ENCODE assay signal across 12 cellular contexts in the genomic region with DNA sequence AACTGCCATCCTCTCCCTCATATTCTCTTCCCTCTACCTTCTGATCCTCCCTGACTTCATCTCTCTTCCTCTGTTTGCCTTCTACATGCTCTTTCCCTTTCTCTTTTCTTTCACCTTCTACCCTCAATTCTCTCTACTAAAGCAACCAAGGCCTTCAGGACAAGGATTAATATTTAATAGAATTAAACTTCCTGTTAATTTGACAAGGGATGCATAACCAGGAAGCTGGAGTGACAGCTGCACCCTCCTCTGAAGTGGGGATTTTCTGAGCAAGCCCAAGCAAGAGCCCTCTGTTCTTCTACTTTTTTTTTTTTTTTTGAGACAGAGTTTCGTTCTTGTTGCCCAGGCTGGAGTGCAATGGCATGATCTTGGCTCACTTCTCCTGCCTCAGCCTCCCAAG.
DNase-seq lines count a peak whose midpoint lies in the region; ATAC-seq and TF ChIP-seq lines count a peak whose summit lies in the region.
"Had no signal": no experiment of that assay in that cellular context is flagged by ENCODE, and none has a peak within 500 bp of the region (broad histone marks: within the 10 kb centered on the region; RNA-seq: fewer than 3 reads in every experiment).

No MANE protein-coding gene starts in this region.

- POLR2A ChIA-PET in CD4-positive, alpha-beta memory T cell (lab: Charles Lee; ENCODE audit: partially characterized antibody) = interaction anchor here (0.8 to 6.2 kb wide), 6 partner anchors 10 to 74 kb away, joined by 3 to 106 read pairs (median 32); a partner anchor contains a TSS

- peaks cover 37 to 81% (median 61%) of the 10 kb centered on the region in 4 donors for H3K4me1 Mint-ChIP-seq in CD4-positive, alpha-beta memory T cell

- H3K4me1 ChIP-seq in CD4-positive, alpha-beta memory T cell (ENCODE audit: insufficient read depth, low read length) = peaks cover 72% of the 10 kb centered on the region
- H3K4me1 ChIP-seq in RWPE2 (ENCODE audit: insufficient read depth, poor library complexity, severe bottlenecking) = peaks cover 57% of the 10 kb centered on the region
- peaks cover 39% of the 10 kb centered on the region for H3K4me1 ChIP-seq in lower lobe of right lung
- peaks cover 5 to 22% (median 17%) of the 10 kb centered on the region in 4 donors for H3K4me1 ChIP-seq in esophagus muscularis mucosa

- no peak for TF ChIP-seq POLR2A in esophagus muscularis mucosa (IDR thresholded peaks at IDR 0.05; ENCODE audit: low read depth)

- 94% methylated on average over 1 of the region's 1 CpG for WGBS in esophagus muscularis mucosa

- TF ChIP-seq CTCF in RWPE2 (IDR thresholded peaks at IDR 0.05; ENCODE audit: poor library complexity, severe bottlenecking) (no peak), lower lobe of right lung (IDR thresholded peaks at IDR 0.05) (no peak), esophagus muscularis mucosa (IDR thresholded peaks at IDR 0.05) (no peak)

- intact Hi-C loops in CD4-positive, alpha-beta memory T cell (cut with micrococcal nuclease) = no loop called here
- intact Hi-C loops in lower lobe of right lung (cut with DNase I) = no loop called here
- intact Hi-C loops in esophagus muscularis mucosa (cut with DNase I) = no loop called here

- no peak for TF ChIP-seq EP300 in esophagus muscularis mucosa (IDR thresholded peaks at IDR 0.05)

- DNase-seq in CD4-positive, alpha-beta memory T cell = peak in 1 of 5 donors; percentile 15
- DNase-seq in RWPE2 (ENCODE audit: low spot score) (no peak), lower lobe of right lung (no peak), esophagus muscularis mucosa (ENCODE audit: extremely low spot score) (no peak), RPMI8226 (no peak)
- no peak for DNase-seq in activated CD8-positive, alpha-beta memory T cell treated with anti-CD3 and anti-CD28 coated beads, Interleukin-2, amount 50 U/mL, for 4 hours
- DNase-seq: GDM1; NCI-H2081 treated with DMSO at 0.1 percent for 48 hours; stimulated activated CD4-positive, alpha-beta T cell treated with anti-CD3 and anti-CD28 coated beads, Interleukin-2, amount 100 ng/mL, for 48 hours had no signal

- peak overlapping the region; percentile 76 to 94 (median 81) for H3K27ac Mint-ChIP-seq in CD4-positive, alpha-beta memory T cell

- H3K27me3 Mint-ChIP-seq in CD4-positive, alpha-beta memory T cell = no peaks in the 10 kb centered on the region

- H3K9me3 Mint-ChIP-seq in CD4-positive, alpha-beta memory T cell = no peaks in the 10 kb centered on the region

- no peaks in the 10 kb centered on the region for H3K27me3 ChIP-seq in CD4-positive, alpha-beta memory T cell (ENCODE audit: insufficient read depth, low read length)
- H3K27me3 ChIP-seq in RWPE2 (ENCODE audit: insufficient read depth, poor library complexity, severe bottlenecking) (no peaks in the 10 kb centered on the region), lower lobe of right lung (ENCODE audit: low read depth) (no peaks in the 10 kb centered on the region), esophagus muscularis mucosa (no peaks in the 10 kb centered on the region)

- H3K4me3 ChIP-seq in CD4-positive, alpha-beta memory T cell (ENCODE audit: low read length in 2 of 2) = no peak overlapping the region
- H3K4me3 ChIP-seq in RWPE2 (ENCODE audit: severe bottlenecking) = no peak overlapping the region
- H3K4me3 ChIP-seq in lower lobe of right lung = no peak overlapping the region
- no peak overlapping the region for H3K4me3 ChIP-seq in esophagus muscularis mucosa

- peak overlapping the region in 5 of 8 donors; percentile 3 to 73 (median 35) for H3K4me3 Mint-ChIP-seq in CD4-positive, alpha-beta memory T cell

- H3K36me3 ChIP-seq in CD4-positive, alpha-beta memory T cell (ENCODE audit: insufficient read depth, low read length) = no peaks in the 10 kb centered on the region
- H3K36me3 ChIP-seq in RWPE2 (ENCODE audit: low read depth) (no peaks in the 10 kb centered on the region), lower lobe of right lung (no peaks in the 10 kb centered on the region), esophagus muscularis mucosa (no peaks in the 10 kb centered on the region)

- H3K36me3 Mint-ChIP-seq in CD4-positive, alpha-beta memory T cell = no peaks in the 10 kb centered on the region

- ATAC-seq in GM19395 (IDR thresholded peaks at IDR 0.05; ENCODE audit: unreplicated experiment) = peak; percentile 50
- no peak for ATAC-seq in RWPE2 (ENCODE audit: low read depth)
- no peak for ATAC-seq in lower lobe of right lung
- ATAC-seq in GM21576 (IDR thresholded peaks at IDR 0.05; ENCODE audit: unreplicated experiment) = no peak
- ATAC-seq: HCT116 had no signal

- H3K9me3 ChIP-seq in CD4-positive, alpha-beta memory T cell (ENCODE audit: control insufficient read depth in 1 of 2, low read length in 2 of 2) = no peaks in the 10 kb centered on the region
- no peaks in the 10 kb centered on the region for H3K9me3 ChIP-seq in RWPE2 (ENCODE audit: severe bottlenecking)
- no peaks in the 10 kb centered on the region for H3K9me3 ChIP-seq in lower lobe of right lung
- no peaks in the 10 kb centered on the region for H3K9me3 ChIP-seq in esophagus muscularis mucosa

- peak overlapping the region; percentile 7 for H3K27ac ChIP-seq in CD4-positive, alpha-beta memory T cell (ENCODE audit: low read depth, low read length)
- H3K27ac ChIP-seq in RWPE2 (ENCODE audit: poor library complexity, severe bottlenecking) (peak overlapping the region; percentile 76), lower lobe of right lung (peak overlapping the region; percentile 64), esophagus muscularis mucosa (replicated peaks in 1 of 4) (no peak overlapping the region)

- CTCF ChIA-PET in CD4-positive, alpha-beta memory T cell (lab: Charles Lee; ENCODE audit: partially characterized antibody) = interaction anchor here (1.0 to 4.3 kb wide), 4 partner anchors 19 to 75 kb away, joined by 3 to 32 read pairs (median 6); a partner anchor contains a TSS

Comparison
In these comparisons a context has a peak if more than half of its experiments do, and no peak if none do; other contexts are left out.
1. H3K27ac ChIP-seq: peak in CD4-positive, alpha-beta memory T cell (single experiment), RWPE2 (single experiment) and lower lobe of right lung (single experiment); none in esophagus muscularis mucosa (0 of 4).